8 cellular contexts compared by ENCODE assay signal in the genomic region with DNA sequence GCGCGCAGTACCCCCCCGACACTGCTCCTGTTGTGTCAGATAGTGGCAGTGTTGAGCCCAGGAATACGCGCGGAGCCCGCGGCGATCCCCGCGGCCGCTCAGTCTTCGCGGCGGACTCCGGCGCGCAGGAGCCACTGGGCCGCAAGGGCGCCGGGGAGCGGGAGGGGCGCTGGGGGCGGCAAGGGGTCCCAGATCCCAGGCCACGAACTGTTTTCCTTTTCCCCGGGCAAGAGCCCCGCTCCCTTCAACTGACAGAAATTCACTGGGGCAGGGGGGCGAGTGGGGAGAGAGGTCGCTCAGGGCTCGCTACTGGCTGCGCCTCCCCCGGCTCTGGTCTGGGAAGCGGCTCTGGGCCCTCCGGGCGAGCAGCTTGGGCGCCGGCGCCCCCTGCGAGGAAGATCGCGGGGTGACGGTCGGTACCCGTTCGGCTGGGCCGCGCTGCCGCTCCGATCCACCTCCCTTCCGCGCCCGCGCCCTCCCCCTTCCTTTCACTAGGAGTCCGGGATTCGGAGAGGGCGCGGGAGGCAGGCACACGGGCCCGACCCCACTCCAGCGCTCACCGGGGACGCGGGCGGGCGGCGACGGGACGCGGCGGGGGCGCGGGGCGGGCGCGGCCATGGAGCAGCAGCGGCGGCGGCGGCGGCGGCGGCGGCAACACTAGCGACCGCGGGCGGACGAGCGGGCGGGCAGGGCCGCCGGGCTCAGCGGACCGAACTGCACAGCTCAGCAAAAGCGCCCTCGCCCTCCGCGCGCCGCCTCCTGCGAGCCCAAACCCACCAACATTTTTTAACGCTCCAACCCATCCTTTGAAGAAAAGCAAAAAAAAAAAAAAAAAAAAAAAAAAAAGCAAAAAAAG. TPM values are rescaled to one million over a fixed set of nuclear protein-coding genes. Genes with fewer than 3 reads are reported as not detected.
DNase-seq lines count a peak whose midpoint lies in the region; ATAC-seq and TF ChIP-seq lines count a peak whose summit lies in the region.

No MANE protein-coding gene starts in this region.

- H3K4me2 ChIP-seq in SU-DHL-6 (ENCODE audit: low read depth, low read length, poor library complexity, severe bottlenecking): peak overlapping the region; percentile 86

- no peaks in the 10 kb centered on the region for H3K9me2 ChIP-seq in SU-DHL-6 (replicated peaks; ENCODE audit: insufficient read depth, low read length)

- peak; percentile 87 for ATAC-seq in HG02610 (IDR thresholded peaks at IDR 0.05; ENCODE audit: unreplicated experiment)
- peak; percentile 96 to 97 for ATAC-seq in right cardiac atrium
- peak; percentile 94 for ATAC-seq in aorta (ENCODE audit: low FRiP score)

- no peaks in the 10 kb centered on the region; the same call in 1 of the 2 replicates for H3F3A ChIP-seq in SU-DHL-6 (ENCODE audit: insufficient read depth)

- H3K36me3 ChIP-seq in SU-DHL-6 (ENCODE audit: low read length): no peaks in the 10 kb centered on the region
- H3K36me3 ChIP-seq in aorta (ENCODE audit: control insufficient read depth in 1 of 2, insufficient read depth in 2 of 2, low read length in 1 of 2): no peaks in the 10 kb centered on the region

- intact Hi-C loops in right cardiac atrium (cut with DNase I): loop anchor here in 2 of 4 donors (10.0 kb wide), 2 partner anchors 216 to 544 kb away; no protein-coding TSS in a partner anchor
- intact Hi-C loops in aorta (cut with DNase I): loop anchor here (5.0 to 10.0 kb wide), 5 partner anchors 82 to 547 kb away; no protein-coding TSS in a partner anchor

- peak overlapping the region; percentile 79 for H3K9ac ChIP-seq in SU-DHL-6 (ENCODE audit: low read length)

- no peaks in the 10 kb centered on the region for H4K20me1 ChIP-seq in SU-DHL-6 (ENCODE audit: low read depth, low read length)

- H3K27ac ChIP-seq in SU-DHL-6 (ENCODE audit: low read depth, low read length) (peak overlapping the region; percentile 75), right cardiac atrium (ENCODE audit: low read length) (peak overlapping the region; percentile 96), aorta (ENCODE audit: low read depth in 1 of 2, low read length in 2 of 2) (peak overlapping the region; percentile 78 to 99)

- no peaks in the 10 kb centered on the region for H3K79me2 ChIP-seq in SU-DHL-6 (ENCODE audit: insufficient read depth, low read length)

- peak overlapping the region; percentile 84 for H3K4me3 ChIP-seq in SU-DHL-6 (ENCODE audit: insufficient read depth, low read length, poor library complexity, severe bottlenecking)
- peak overlapping the region; percentile 84 for H3K4me3 ChIP-seq in right cardiac atrium (ENCODE audit: low read length)
- H3K4me3 ChIP-seq in aorta (ENCODE audit: low read length in 2 of 2): peak overlapping the region; percentile 91 to 98

- TF ChIP-seq CTCF in GM12874 (IDR thresholded peaks at IDR 0.05; ENCODE audit: insufficient read depth, low read depth, low read length) (peak; percentile 54), SU-DHL-6 (IDR thresholded peaks at IDR 0.05; ENCODE audit: insufficient read depth, low read length, poor library complexity, severe bottlenecking) (peak; percentile 81)

- H3K27me3 ChIP-seq in SU-DHL-6 (ENCODE audit: low read length): no peaks in the 10 kb centered on the region
- no peaks in the 10 kb centered on the region for H3K27me3 ChIP-seq in right cardiac atrium (ENCODE audit: control insufficient read depth, insufficient read depth)
- H3K27me3 ChIP-seq in aorta (ENCODE audit: control insufficient read depth in 1 of 2, insufficient read depth in 2 of 2, low read length in 1 of 2): no peaks in the 10 kb centered on the region

- H2AFZ ChIP-seq in SU-DHL-6 (ENCODE audit: low read depth, low read length, severe bottlenecking): peak overlapping the region; percentile 94

- no peaks in the 10 kb centered on the region for H3K9me3 ChIP-seq in SU-DHL-6 (ENCODE audit: insufficient read depth, low read length)
- no peaks in the 10 kb centered on the region for H3K9me3 ChIP-seq in right cardiac atrium (ENCODE audit: control insufficient read depth, low read length)
- no peaks in the 10 kb centered on the region for H3K9me3 ChIP-seq in aorta (ENCODE audit: control insufficient read depth, low read length)

- no peaks in the 10 kb centered on the region for H3K4me1 ChIP-seq in right cardiac atrium (ENCODE audit: control insufficient read depth, insufficient read depth, low read length)
- peaks cover 0 to 3% of the 10 kb centered on the region in 2 donors for H3K4me1 ChIP-seq in aorta (ENCODE audit: control insufficient read depth in 1 of 2, insufficient read depth in 2 of 2, low read length in 2 of 2)

- under 1% methylated on average over 101 of the region's 102 CpGs for WGBS in right cardiac atrium
- WGBS in aorta, 2 donors: 0% methylated on average over 52 to 102 of the region's 102 CpGs

- peak; percentile 87 for DNase-seq in NCI-H1092 (lab: John Stamatoyannopoulos, UW)
- peak in 55 of 56 donors; percentile 29 to 86 (median 74) for DNase-seq in amygdala (lab: John Stamatoyannopoulos, UW)
- peak; percentile 90 to 95 (median 94) for DNase-seq in right cardiac atrium
- peak; percentile 65 for DNase-seq in pulmonary artery endothelial cell (ENCODE audit: low read depth, low spot score)
- DNase-seq in aorta: peak; percentile 92 to 93

RNA-seq across cellular contexts. Expression of gene SETBP1, which starts 1.4 kb away (rescaled TPM):
- total RNA-seq in right cardiac atrium (10 to 100 TPM; 16.4 to 24.1 (median 19.8) TPM), pulmonary artery endothelial cell (3.7 and 4.0 TPM in 2 replicates), aorta (10 to 100 TPM; 42.4 to 85.0 TPM)
- polyA plus RNA-seq in right cardiac atrium (2.0 TPM), aorta (1 to 10 TPM; 1.3 to 5.8 TPM)

Comparison
In these comparisons a context has a peak if more than half of its experiments do, and no peak if none do; other contexts are left out.
1. Peak in every context shown above with its lines: DNase-seq, ATAC-seq, H3K4me3 ChIP-seq and H3K27ac ChIP-seq.